In genomic region chr2:120005834-120006521, GRCh38 we compare ENCODE assay signal across 9 cellular contexts.
DNase-seq lines count a peak whose midpoint lies in the region; ATAC-seq and TF ChIP-seq lines count a peak whose summit lies in the region.
"Had no signal": no experiment of that assay in that cellular context is flagged by ENCODE, and none has a peak within 500 bp of the region (broad histone marks: within the 10 kb centered on the region; RNA-seq: fewer than 3 reads in every experiment).

No MANE protein-coding gene starts in this region.

- H3K4me3 ChIP-seq in GM12864 (ENCODE audit: low read depth, low read length): no peak overlapping the region
- H3K4me3 ChIP-seq: BLaER1 treated with 17β-estradiol and CSF1 and Interleukin-3, amounts not matched to agents 10 nM and 100 nM had no signal

- TF ChIP-seq CTCF in GM12864 (IDR thresholded peaks at IDR 0.05; ENCODE audit: low read depth, low read length, missing control alignments): no peak

- DNase-seq in GM12864 (ENCODE audit: low read depth) (peak; percentile 44), MV-4-11 (lab: John Stamatoyannopoulos, UW) (peak; percentile 70), NCI-H187 (lab: John Stamatoyannopoulos, UW) (no peak), nucleus accumbens (lab: John Stamatoyannopoulos, UW) (no peak), Ammon's horn (ENCODE audit: low spot score) (no peak)
- no peak for DNase-seq in stimulated activated naive CD4-positive, alpha-beta T cell (lab: John Stamatoyannopoulos, UW)

- peak; percentile 98 for ATAC-seq in GM19438 (IDR thresholded peaks at IDR 0.05; ENCODE audit: low read depth, unreplicated experiment)
- peak; percentile 93 for ATAC-seq in HG02981 (IDR thresholded peaks at IDR 0.05; ENCODE audit: unreplicated experiment)

Comparison
In these comparisons a context has a peak if more than half of its experiments do, and no peak if none do; other contexts are left out.
1. DNase-seq: peak in GM12864 (single experiment) and MV-4-11 (single experiment); none in NCI-H187 (0 of 2), nucleus accumbens (0 of 56), stimulated activated naive CD4-positive, alpha-beta T cell (0 of 6) and Ammon's horn (single experiment).